23 cellular contexts compared by ENCODE assay signal in the genomic region with DNA sequence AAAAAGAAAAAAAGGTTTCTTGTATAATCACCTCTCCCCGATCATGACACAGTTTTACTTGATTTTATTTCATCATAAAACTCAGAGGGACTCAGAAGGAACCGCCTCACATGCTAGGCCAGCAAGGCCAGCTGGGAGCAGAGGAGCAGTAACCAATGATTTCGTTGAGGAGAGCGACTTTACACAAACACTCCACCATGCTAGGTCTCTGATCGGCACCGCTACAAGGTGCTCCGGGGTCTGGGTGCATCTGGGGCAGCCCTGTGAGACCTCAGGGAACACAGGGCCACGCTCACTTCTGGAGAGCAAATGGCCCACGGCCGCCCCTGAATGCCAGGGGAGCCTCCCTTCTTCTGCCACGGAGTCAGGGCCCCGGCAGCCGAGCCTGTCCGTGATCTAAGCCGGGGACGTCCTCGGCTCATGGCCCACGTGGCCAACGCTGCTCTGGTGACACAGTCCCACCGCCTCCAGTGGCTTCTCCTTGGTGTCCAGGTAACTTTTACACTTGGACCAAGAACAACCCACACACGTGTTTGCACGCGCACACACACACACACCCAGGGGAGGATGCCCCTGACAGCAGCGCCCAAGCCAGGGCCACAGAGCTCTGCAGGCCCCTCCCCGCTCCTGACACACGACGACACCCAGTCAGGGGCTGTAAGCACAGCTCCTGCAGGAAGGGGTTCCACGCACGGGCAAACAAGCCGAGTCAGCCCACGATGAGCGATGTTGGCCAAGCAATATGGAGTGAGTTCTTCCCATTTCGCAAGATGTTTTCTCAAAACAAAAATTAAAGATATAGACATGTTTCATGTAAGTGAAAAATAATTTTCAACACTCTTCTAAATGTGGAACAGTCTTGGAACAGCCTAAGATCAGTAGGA.
DNase-seq lines count a peak whose midpoint lies in the region; TF ChIP-seq lines count a peak whose summit lies in the region.
"Had no signal": no experiment of that assay in that cellular context is flagged by ENCODE, and none has a peak within 500 bp of the region (broad histone marks: within the 10 kb centered on the region; RNA-seq: fewer than 3 reads in every experiment).

No MANE protein-coding gene starts in this region.

- H3K4me3 ChIP-seq in BLaER1 (peak overlapping the region; percentile 50), OCI-LY7 (ENCODE audit: low read depth, low read length, poor library complexity, severe bottlenecking) (no peak overlapping the region), HAP-1 (no peak overlapping the region)
- H3K4me3 ChIP-seq: coronary artery, GM12878, Peyer's patch, prostate gland, smooth muscle cell, thyroid gland had no signal

- intact Hi-C loops in CD14-positive monocyte (cut with micrococcal nuclease) (no loop called here), OCI-LY7 (cut with micrococcal nuclease; ENCODE audit: unreplicated experiment) (no loop called here)

- no TSS peak for BruUV-seq in OCI-LY7 (replicated peaks; lab: Mats Ljungman, UMichigan)

- H3K27me3 ChIP-seq in BLaER1 (no peaks in the 10 kb centered on the region), HAP-1 (ENCODE audit: low read depth) (no peaks in the 10 kb centered on the region)
- H3K27me3 ChIP-seq: Peyer's patch, thyroid gland had no signal

- H3K9me3 ChIP-seq in BLaER1 = no peaks in the 10 kb centered on the region
- H3K9me3 ChIP-seq in OCI-LY7 (ENCODE audit: low read length) = no peaks in the 10 kb centered on the region
- H3K9me3 ChIP-seq in HAP-1 = no peaks in the 10 kb centered on the region
- H3K9me3 ChIP-seq: breast epithelium, prostate gland, thyroid gland had no signal

- peak overlapping the region; percentile 97 for H3K27ac ChIP-seq in BLaER1
- H3K27ac ChIP-seq in OCI-LY7 (ENCODE audit: low read depth, low read length, poor library complexity, severe bottlenecking) = no peak overlapping the region
- H3K27ac ChIP-seq: breast epithelium, coronary artery, Peyer's patch, prostate gland, thyroid gland, VCaP had no signal

- no peaks in the 10 kb centered on the region for H4K20me1 ChIP-seq in BLaER1
- no peaks in the 10 kb centered on the region for H4K20me1 ChIP-seq in OCI-LY7 (ENCODE audit: insufficient read depth, low read length)

- peaks cover 0 to 7% (median 0%) of the 10 kb centered on the region in 7 donors for H3K9me3 Mint-ChIP-seq in CD14-positive monocyte
- H3K9me3 Mint-ChIP-seq in nephron progenitor cell = no peaks in the 10 kb centered on the region
- H3K9me3 Mint-ChIP-seq: endodermal cell had no signal

- H3K9me2 ChIP-seq in OCI-LY7 (ENCODE audit: insufficient read depth, low read length) = no peaks in the 10 kb centered on the region

- peak overlapping the region; percentile 89 for H3K4me2 ChIP-seq in BLaER1
- H3K4me2 ChIP-seq in OCI-LY7 (ENCODE audit: low read length) = no peak overlapping the region
- H3K4me2 ChIP-seq: smooth muscle cell had no signal

- no peak for TF ChIP-seq CTCF in CD14-positive monocyte (IDR thresholded peaks at IDR 0.05)
- TF ChIP-seq CTCF in OCI-LY7 (conservative IDR thresholded peaks at IDR 0.05; ENCODE audit: low read length) = no peak
- no peak for TF ChIP-seq CTCF in nephron progenitor cell (IDR thresholded peaks at IDR 0.05)

- peak overlapping the region; percentile 45; the same call in 1 of the 2 replicates for H2AFZ ChIP-seq in OCI-LY7 (ENCODE audit: low read length)

- H3K4me1 Mint-ChIP-seq in CD14-positive monocyte = peaks cover 8% of the 10 kb centered on the region
- H3K4me1 Mint-ChIP-seq in nephron progenitor cell = peaks cover 54% of the 10 kb centered on the region
- H3K4me1 Mint-ChIP-seq: endodermal cell had no signal

- H3K79me2 ChIP-seq in OCI-LY7 (ENCODE audit: insufficient read depth, low read depth, low read length) = no peaks in the 10 kb centered on the region

- H3K27ac Mint-ChIP-seq in CD14-positive monocyte (no peak overlapping the region), nephron progenitor cell (peak overlapping the region; percentile 2)
- H3K27ac Mint-ChIP-seq: endodermal cell had no signal

- DNase-seq in CD14-positive monocyte (ENCODE audit: low spot score) = peak; percentile 25
- peak; percentile 4 for DNase-seq in OCI-LY7 (ENCODE audit: low spot score)
- DNase-seq in nephron progenitor cell = no peak
- no peak for DNase-seq in DMS79 (lab: John Stamatoyannopoulos, UW)
- no peak for DNase-seq in DMS153 treated with DMSO at 0.1 percent for 48 hours (lab: John Stamatoyannopoulos, UW; ENCODE audit: unreplicated experiment)
- DNase-seq in HAP-1 (ENCODE audit: low spot score in 2 of 2) = no peak
- DNase-seq: activated CD8-positive, alpha-beta memory T cell treated with anti-CD3 and anti-CD28 coated beads, Interleukin-2, amount 50 U/mL, for 48 hours; activated effector memory CD4-positive, alpha-beta T cell treated with Interleukin-2 at 50 U/mL for 16 hours; DMS53; mesenchymal stem cell; NCI-H2107; stimulated activated CD4-positive, alpha-beta T cell treated with anti-CD3 and anti-CD28 coated beads, Interleukin-4, amount 100 ng/mL, for 1 hour had no signal

- H3K36me3 Mint-ChIP-seq in CD14-positive monocyte (no peaks in the 10 kb centered on the region), nephron progenitor cell (ENCODE audit: low read depth) (no peaks in the 10 kb centered on the region)
- H3K36me3 Mint-ChIP-seq: CD8-positive, alpha-beta memory T cell had no signal

- in situ Hi-C loops in HAP-1 (cut with MboI; ENCODE audit: low sequenced_read_pairs) = no loop called here

- peaks cover 97% of the 10 kb centered on the region for H3K4me1 ChIP-seq in BLaER1
- peaks cover 27% of the 10 kb centered on the region for H3K4me1 ChIP-seq in OCI-LY7 (ENCODE audit: insufficient read depth, low read length, poor library complexity, severe bottlenecking)
- no peaks in the 10 kb centered on the region for H3K4me1 ChIP-seq in HAP-1
- H3K4me1 ChIP-seq: breast epithelium, Peyer's patch, prostate gland, thyroid gland had no signal

- H3K27me3 Mint-ChIP-seq in CD14-positive monocyte (ENCODE audit: low read depth in 3 of 3) (peaks cover 6 to 12% (median 11%) of the 10 kb centered on the region in 3 donors), nephron progenitor cell (ENCODE audit: low read depth, poor library complexity) (peaks cover 6% of the 10 kb centered on the region)

- POLR2A ChIA-PET in OCI-LY7 (lab: Charles Lee) = no interaction called here

- H3K4me3 Mint-ChIP-seq in CD14-positive monocyte (peak overlapping the region in 1 of 2 donors; percentile 70), nephron progenitor cell (no peak overlapping the region)
- H3K4me3 Mint-ChIP-seq: endodermal cell had no signal

- no peaks in the 10 kb centered on the region for H3K36me3 ChIP-seq in BLaER1
- no peaks in the 10 kb centered on the region for H3K36me3 ChIP-seq in OCI-LY7 (ENCODE audit: insufficient read depth, low read length)
- H3K36me3 ChIP-seq in HAP-1 (replicated peaks) = no peaks in the 10 kb centered on the region
- H3K36me3 ChIP-seq: breast epithelium, Peyer's patch, prostate gland, thyroid gland had no signal

- H3K9ac ChIP-seq in BLaER1 = peak overlapping the region; percentile 81

- CTCF ChIA-PET in OCI-LY7 (lab: Charles Lee; ENCODE audit: unreplicated experiment) = no interaction called here

Comparison
In these comparisons a context has a peak if more than half of its experiments do, and no peak if none do; other contexts are left out.
1. DNase-seq: peak in CD14-positive monocyte (single experiment) and OCI-LY7 (single experiment); none in nephron progenitor cell (single experiment), DMS79 (single experiment), DMS153 treated with DMSO at 0.1 percent for 48 hours (single experiment) and HAP-1 (0 of 2).